ENCODE assay signal across 4 cellular contexts in genomic region chr9:27311184-27311583, GRCh38. TPM values are rescaled to one million over a fixed set of nuclear protein-coding genes. Genes with fewer than 3 reads are reported as not detected.
"Had no signal": no experiment of that assay in that cellular context is flagged by ENCODE, and none has a peak within 500 bp of the region (broad histone marks: within the 10 kb centered on the region; RNA-seq: fewer than 3 reads in every experiment).

No MANE protein-coding gene starts in this region.

- DNase-seq: GDM1, GF-D8 had no signal

- H3K4me3 ChIP-seq: GM12878 had no signal

- ATAC-seq: GM12878 had no signal

RNA-seq across cellular contexts. Expression of gene EQTN, which starts 14.2 kb away (rescaled TPM):
- total RNA-seq: G401, GM12878 had no signal
- polyA plus RNA-seq: GM12878 had no signal
